In the genomic region with DNA sequence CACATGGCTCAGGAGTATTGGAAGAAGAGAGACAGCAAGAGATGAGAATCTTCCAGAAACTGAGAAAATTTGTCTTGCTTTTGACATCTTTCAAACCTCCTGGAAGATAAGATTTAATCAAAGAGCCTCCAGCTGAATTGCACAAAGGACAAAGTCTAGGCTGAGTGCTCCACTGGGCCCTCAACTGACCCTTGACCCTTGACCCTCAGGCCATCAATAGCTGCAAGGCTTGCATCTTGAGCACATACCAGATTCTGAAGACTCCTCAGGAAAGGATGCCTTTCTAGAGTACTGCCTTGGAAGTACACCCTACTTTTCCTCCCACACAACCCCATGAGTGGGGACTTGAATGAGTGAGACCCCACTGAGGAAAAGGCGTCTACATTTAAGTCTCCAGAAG, we compare ENCODE assay signal across 9 cellular contexts.
"Had no signal": no experiment of that assay in that cellular context is flagged by ENCODE, and none has a peak within 500 bp of the region (broad histone marks: within the 10 kb centered on the region; RNA-seq: fewer than 3 reads in every experiment).

No MANE protein-coding gene starts in this region.

- FAIRE-seq: H1, H54, HTR-8/SVneo, K562 had no signal

- ATAC-seq: GM23338, K562 had no signal

- H3K27ac Mint-ChIP-seq: GM23338, H9 had no signal

- DNase-seq: H9, HCEC 1CT, IMR-90, KG1 had no signal

- H3K4me3 ChIP-seq: GM23338, K562 had no signal

- H3K4me3 Mint-ChIP-seq: GM23338, H9 had no signal
